ENCODE assay signal across 1 cellular context in genomic region chr11:134639586-134640330, GRCh38.
TF ChIP-seq lines count a peak whose summit lies in the region.

No MANE protein-coding gene starts in this region.

TF ChIP-seq in GM23338, 12 proteins besides CTCF, POLR2A, EP300 and RAD21 (continued from another document):
- TF ChIP-seq, protein P1, sequence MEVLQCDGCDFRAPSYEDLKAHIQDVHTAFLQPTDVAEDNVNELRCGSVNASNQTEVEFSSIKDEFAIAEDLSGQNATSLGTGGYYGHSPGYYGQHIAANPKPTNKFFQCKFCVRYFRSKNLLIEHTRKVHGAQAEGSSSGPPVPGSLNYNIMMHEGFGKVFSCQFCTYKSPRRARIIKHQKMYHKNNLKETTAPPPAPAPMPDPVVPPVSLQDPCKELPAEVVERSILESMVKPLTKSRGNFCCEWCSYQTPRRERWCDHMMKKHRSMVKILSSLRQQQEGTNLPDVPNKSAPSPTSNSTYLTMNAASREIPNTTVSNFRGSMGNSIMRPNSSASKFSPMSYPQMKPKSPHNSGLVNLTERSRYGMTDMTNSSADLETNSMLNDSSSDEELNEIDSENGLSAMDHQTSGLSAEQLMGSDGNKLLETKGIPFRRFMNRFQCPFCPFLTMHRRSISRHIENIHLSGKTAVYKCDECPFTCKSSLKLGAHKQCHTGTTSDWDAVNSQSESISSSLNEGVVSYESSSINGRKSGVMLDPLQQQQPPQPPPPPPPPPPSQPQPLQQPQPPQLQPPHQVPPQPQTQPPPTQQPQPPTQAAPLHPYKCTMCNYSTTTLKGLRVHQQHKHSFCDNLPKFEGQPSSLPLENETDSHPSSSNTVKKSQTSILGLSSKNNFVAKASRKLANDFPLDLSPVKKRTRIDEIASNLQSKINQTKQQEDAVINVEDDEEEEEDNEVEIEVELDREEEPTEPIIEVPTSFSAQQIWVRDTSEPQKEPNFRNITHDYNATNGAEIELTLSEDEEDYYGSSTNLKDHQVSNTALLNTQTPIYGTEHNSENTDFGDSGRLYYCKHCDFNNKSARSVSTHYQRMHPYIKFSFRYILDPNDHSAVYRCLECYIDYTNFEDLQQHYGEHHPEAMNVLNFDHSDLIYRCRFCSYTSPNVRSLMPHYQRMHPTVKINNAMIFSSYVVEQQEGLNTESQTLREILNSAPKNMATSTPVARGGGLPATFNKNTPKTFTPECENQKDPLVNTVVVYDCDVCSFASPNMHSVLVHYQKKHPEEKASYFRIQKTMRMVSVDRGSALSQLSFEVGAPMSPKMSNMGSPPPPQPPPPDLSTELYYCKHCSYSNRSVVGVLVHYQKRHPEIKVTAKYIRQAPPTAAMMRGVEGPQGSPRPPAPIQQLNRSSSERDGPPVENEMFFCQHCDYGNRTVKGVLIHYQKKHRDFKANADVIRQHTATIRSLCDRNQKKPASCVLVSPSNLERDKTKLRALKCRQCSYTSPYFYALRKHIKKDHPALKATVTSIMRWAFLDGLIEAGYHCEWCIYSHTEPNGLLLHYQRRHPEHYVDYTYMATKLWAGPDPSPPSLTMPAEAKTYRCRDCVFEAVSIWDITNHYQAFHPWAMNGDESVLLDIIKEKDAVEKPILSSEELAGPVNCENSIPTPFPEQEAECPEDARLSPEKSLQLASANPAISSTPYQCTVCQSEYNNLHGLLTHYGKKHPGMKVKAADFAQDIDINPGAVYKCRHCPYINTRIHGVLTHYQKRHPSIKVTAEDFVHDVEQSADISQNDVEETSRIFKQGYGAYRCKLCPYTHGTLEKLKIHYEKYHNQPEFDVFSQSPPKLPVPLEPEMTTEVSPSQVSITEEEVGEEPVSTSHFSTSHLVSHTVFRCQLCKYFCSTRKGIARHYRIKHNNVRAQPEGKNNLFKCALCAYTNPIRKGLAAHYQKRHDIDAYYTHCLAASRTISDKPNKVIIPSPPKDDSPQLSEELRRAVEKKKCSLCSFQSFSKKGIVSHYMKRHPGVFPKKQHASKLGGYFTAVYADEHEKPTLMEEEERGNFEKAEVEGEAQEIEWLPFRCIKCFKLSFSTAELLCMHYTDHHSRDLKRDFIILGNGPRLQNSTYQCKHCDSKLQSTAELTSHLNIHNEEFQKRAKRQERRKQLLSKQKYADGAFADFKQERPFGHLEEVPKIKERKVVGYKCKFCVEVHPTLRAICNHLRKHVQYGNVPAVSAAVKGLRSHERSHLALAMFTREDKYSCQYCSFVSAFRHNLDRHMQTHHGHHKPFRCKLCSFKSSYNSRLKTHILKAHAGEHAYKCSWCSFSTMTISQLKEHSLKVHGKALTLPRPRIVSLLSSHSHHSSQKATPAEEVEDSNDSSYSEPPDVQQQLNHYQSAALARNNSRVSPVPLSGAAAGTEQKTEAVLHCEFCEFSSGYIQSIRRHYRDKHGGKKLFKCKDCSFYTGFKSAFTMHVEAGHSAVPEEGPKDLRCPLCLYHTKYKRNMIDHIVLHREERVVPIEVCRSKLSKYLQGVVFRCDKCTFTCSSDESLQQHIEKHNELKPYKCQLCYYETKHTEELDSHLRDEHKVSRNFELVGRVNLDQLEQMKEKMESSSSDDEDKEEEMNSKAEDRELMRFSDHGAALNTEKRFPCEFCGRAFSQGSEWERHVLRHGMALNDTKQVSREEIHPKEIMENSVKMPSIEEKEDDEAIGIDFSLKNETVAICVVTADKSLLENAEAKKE (CRISPR knock-in tag; IDR thresholded peaks at IDR 0.05) = no peak
- TF ChIP-seq REST (IDR thresholded peaks at IDR 0.05; ENCODE audit: unreplicated experiment) = no peak
- TF ChIP-seq EZH2phosphoT487 (IDR thresholded peaks at IDR 0.05; ENCODE audit: unreplicated experiment) = no peak
- TF ChIP-seq POLR2AphosphoS5 (IDR thresholded peaks at IDR 0.05; ENCODE audit: low read depth) = no peak
- no peak for TF ChIP-seq STAT1 (IDR thresholded peaks at IDR 0.05; ENCODE audit: unreplicated experiment)
- no peak for TF ChIP-seq JUNB (IDR thresholded peaks at IDR 0.05; ENCODE audit: unreplicated experiment)
- TF ChIP-seq CREB1 (CRISPR knock-in tag; IDR thresholded peaks at IDR 0.05; ENCODE audit: low read depth) = no peak
